24 cellular contexts compared by ENCODE assay signal in genomic region chr6:68880050-68880449, GRCh38.
DNase-seq lines count a peak whose midpoint lies in the region; ATAC-seq, FAIRE-seq and TF ChIP-seq lines count a peak whose summit lies in the region.
"Had no signal": no experiment of that assay in that cellular context is flagged by ENCODE, and none has a peak within 500 bp of the region (broad histone marks: within the 10 kb centered on the region; RNA-seq: fewer than 3 reads in every experiment).

No MANE protein-coding gene starts in this region.

- H3K36me3 ChIP-seq in WERI-Rb-1 = no peaks in the 10 kb centered on the region
- H3K36me3 ChIP-seq: upper lobe of left lung had no signal

- FAIRE-seq in GM12892 (lab: Jason Lieb, UNC) = no peak
- FAIRE-seq: keratinocyte, TTC549 had no signal

- no peak overlapping the region for H3K27ac ChIP-seq in WERI-Rb-1
- H3K27ac ChIP-seq: body of pancreas, upper lobe of left lung had no signal

- intact Hi-C loops in left ventricle myocardium superior (cut with micrococcal nuclease) (no loop called here), left cardiac atrium (cut with DNase I) (no loop called here)

- no peak overlapping the region for H3K4me3 ChIP-seq in WERI-Rb-1 (ENCODE audit: low read depth, low read length)
- H3K4me3 ChIP-seq: body of pancreas, upper lobe of left lung had no signal

- no peak for TF ChIP-seq POLR2A in GM12892 (IDR thresholded peaks at IDR 0.05; ENCODE audit: low read depth, low read length)

- DNase-seq in left ventricle myocardium superior = no peak
- DNase-seq in left cardiac atrium = no peak
- peak; percentile 53 for DNase-seq in WERI-Rb-1
- DNase-seq in kidney glomerular epithelial cell (lab: John Stamatoyannopoulos, UW) = peak; percentile 2
- no peak for DNase-seq in NCI-H1048 (lab: John Stamatoyannopoulos, UW)
- DNase-seq in GM12892 (ENCODE audit: insufficient read length) = no peak
- DNase-seq in NCI-H510A treated with DMSO at 0.1 percent for 48 hours (lab: John Stamatoyannopoulos, UW) = no peak
- no peak for DNase-seq in middle frontal gyrus (ENCODE audit: extremely low spot score, low spot score)
- DNase-seq: activated CD8-positive, alpha-beta T cell treated with anti-CD3 and anti-CD28 coated beads, Interleukin-2, amount 10 ng/mL, durations not matched to agents 7 days and 5 days; activated gamma-delta T cell treated with Interleukin-2 at 50 U/mL for 16 hours; activated naive CD8-positive, alpha-beta T cell treated with anti-CD3 and anti-CD28 coated beads, Interleukin-2, amount 50 U/mL, for 24 hours; activated T-cell treated with anti-CD3 and anti-CD28 coated beads for 4 hours; body of pancreas; DMS79 treated with DMSO at 0.1 percent for 48 hours; GOT3; naive B cell; NCI-H187; NCI-H748 treated with DMSO at 0.1 percent for 48 hours; occipital lobe; OCI-M1; Right ventricle myocardium superior; upper lobe of left lung had no signal

- no peak for TF ChIP-seq CTCF in WERI-Rb-1 (IDR thresholded peaks at IDR 0.05; ENCODE audit: low read depth, low read length)

- no peaks in the 10 kb centered on the region for H3K27me3 ChIP-seq in WERI-Rb-1 (ENCODE audit: insufficient read depth, low read depth, severe bottlenecking)
- H3K27me3 ChIP-seq: body of pancreas, upper lobe of left lung had no signal

- peak; percentile 31 for ATAC-seq in left ventricle myocardium superior
- no peak for ATAC-seq in left cardiac atrium
- ATAC-seq: activated CD8-positive, alpha-beta T cell treated with anti-CD3 and anti-CD28 coated beads, Interleukin-2, amount 10 ng/mL, durations not matched to agents 7 days and 5 days; activated naive CD8-positive, alpha-beta T cell treated with anti-CD3 and anti-CD28 coated beads, Interleukin-2, amount 50 U/mL, for 24 hours; body of pancreas had no signal

- H3K9me3 ChIP-seq in WERI-Rb-1 (ENCODE audit: severe bottlenecking) = no peaks in the 10 kb centered on the region
- H3K9me3 ChIP-seq: body of pancreas, upper lobe of left lung had no signal

Comparison
In these comparisons a context has a peak if more than half of its experiments do, and no peak if none do; other contexts are left out.
1. DNase-seq: peak in WERI-Rb-1 (single experiment) and kidney glomerular epithelial cell (single experiment); none in left ventricle myocardium superior (single experiment), left cardiac atrium (single experiment), NCI-H1048 (single experiment), GM12892 (single experiment), NCI-H510A treated with DMSO at 0.1 percent for 48 hours (single experiment) and middle frontal gyrus (single experiment).